In genomic region chr1:205144751-205145150, GRCh38 we compare ENCODE assay signal across 11 cellular contexts. TPM values are rescaled to one million over a fixed set of nuclear protein-coding genes. Genes with fewer than 3 reads are reported as not detected.
DNase-seq lines count a peak whose midpoint lies in the region; ATAC-seq and TF ChIP-seq lines count a peak whose summit lies in the region.
"Had no signal": no experiment of that assay in that cellular context is flagged by ENCODE, and none has a peak within 500 bp of the region (broad histone marks: within the 10 kb centered on the region; RNA-seq: fewer than 3 reads in every experiment).

No MANE protein-coding gene starts in this region.

- H3K27me3 Mint-ChIP-seq in WTC11 (ENCODE audit: low read depth), result no peaks in the 10 kb centered on the region
- no peaks in the 10 kb centered on the region for H3K27me3 Mint-ChIP-seq in activated naive CD4-positive, alpha-beta T cell treated with anti-CD3 and anti-CD28 coated beads, Interleukin-2, amount 10 ng/mL, durations not matched to agents 7 days and 5 days

- peaks cover 8% of the 10 kb centered on the region for H3K4me1 Mint-ChIP-seq in WTC11
- peaks cover 9% of the 10 kb centered on the region for H3K4me1 Mint-ChIP-seq in stimulated activated effector memory CD8-positive, alpha-beta T cell treated with anti-CD3 and anti-CD28 coated beads, Interleukin-12 subunit alpha, Interleukin-12 subunit beta, amount 100 ng/mL, for 72 hours
- H3K4me1 Mint-ChIP-seq in activated naive CD4-positive, alpha-beta T cell treated with anti-CD3 and anti-CD28 coated beads, Interleukin-2, amount 10 ng/mL, durations not matched to agents 7 days and 5 days, result peaks cover 6% of the 10 kb centered on the region

- POLR2A ChIA-PET in WTC11 (lab: Charles Lee), result no interaction called here

- H3K27ac Mint-ChIP-seq in WTC11, result peak overlapping the region; percentile 33; the same call in 1 of the 2 replicates
- peak overlapping the region; percentile 52 for H3K27ac Mint-ChIP-seq in stimulated activated effector memory CD8-positive, alpha-beta T cell treated with anti-CD3 and anti-CD28 coated beads, Interleukin-12 subunit alpha, Interleukin-12 subunit beta, amount 100 ng/mL, for 72 hours
- no peak overlapping the region for H3K27ac Mint-ChIP-seq in activated naive CD4-positive, alpha-beta T cell treated with anti-CD3 and anti-CD28 coated beads, Interleukin-2, amount 10 ng/mL, durations not matched to agents 7 days and 5 days

- no peak overlapping the region for H3K4me3 Mint-ChIP-seq in WTC11
- H3K4me3 Mint-ChIP-seq in stimulated activated effector memory CD8-positive, alpha-beta T cell treated with anti-CD3 and anti-CD28 coated beads, Interleukin-12 subunit alpha, Interleukin-12 subunit beta, amount 100 ng/mL, for 72 hours, result no peak overlapping the region
- H3K4me3 Mint-ChIP-seq in activated naive CD4-positive, alpha-beta T cell treated with anti-CD3 and anti-CD28 coated beads, Interleukin-2, amount 10 ng/mL, durations not matched to agents 7 days and 5 days, result no peak overlapping the region

- peak; percentile 61 for DNase-seq in HCEC 1CT
- DNase-seq in WTC11 (ENCODE audit: low spot score), result no peak
- DNase-seq in fibroblast of villous mesenchyme (ENCODE audit: low read depth), result peak; percentile 54
- no peak for DNase-seq in stimulated activated effector memory CD8-positive, alpha-beta T cell treated with anti-CD3 and anti-CD28 coated beads, Interleukin-12 subunit alpha, Interleukin-12 subunit beta, amount 100 ng/mL, for 72 hours (ENCODE audit: low spot score in 2 of 2)
- no peak for DNase-seq in activated naive CD4-positive, alpha-beta T cell treated with anti-CD3 and anti-CD28 coated beads, Interleukin-2, amount 10 ng/mL, durations not matched to agents 7 days and 5 days
- DNase-seq in NCI-H82 treated with DMSO at 0.1 percent for 48 hours (lab: John Stamatoyannopoulos, UW; ENCODE audit: unreplicated experiment), result no peak
- DNase-seq in DMS 273 treated with DMSO at 0.1 percent for 48 hours (lab: John Stamatoyannopoulos, UW), result no peak
- no peak for DNase-seq in NCI-H2081 treated with DMSO at 0.1 percent for 48 hours (lab: John Stamatoyannopoulos, UW)
- DNase-seq: GDM1, H7, islet precursor cell had no signal

- ATAC-seq in WTC11, result no peak
- ATAC-seq in stimulated activated effector memory CD8-positive, alpha-beta T cell treated with anti-CD3 and anti-CD28 coated beads, Interleukin-12 subunit alpha, Interleukin-12 subunit beta, amount 100 ng/mL, for 72 hours, result no peak

- CTCF ChIA-PET in WTC11 (lab: Charles Lee), result interaction anchor here (1.3 to 4.2 kb wide), 2 partner anchors 83 to 85 kb away, joined by 5 to 17 read pairs; no protein-coding TSS in a partner anchor
- CTCF ChIA-PET in activated naive CD4-positive, alpha-beta T cell treated with anti-CD3 and anti-CD28 coated beads, Interleukin-2, amount 10 ng/mL, durations not matched to agents 7 days and 5 days (lab: Charles Lee), result interaction anchor here (1.2 to 2.7 kb wide), 2 partner anchors 14 to 83 kb away, joined by 3 to 8 read pairs; no protein-coding TSS in a partner anchor

- H3K4me3 ChIP-seq in fibroblast of villous mesenchyme (ENCODE audit: low read depth, low read length), result no peak overlapping the region

- peaks cover 5% of the 10 kb centered on the region for H3K9me3 Mint-ChIP-seq in WTC11
- H3K9me3 Mint-ChIP-seq in stimulated activated effector memory CD8-positive, alpha-beta T cell treated with anti-CD3 and anti-CD28 coated beads, Interleukin-12 subunit alpha, Interleukin-12 subunit beta, amount 100 ng/mL, for 72 hours, result no peaks in the 10 kb centered on the region
- H3K9me3 Mint-ChIP-seq in activated naive CD4-positive, alpha-beta T cell treated with anti-CD3 and anti-CD28 coated beads, Interleukin-2, amount 10 ng/mL, durations not matched to agents 7 days and 5 days, result no peaks in the 10 kb centered on the region

- peaks cover 14% of the 10 kb centered on the region for H3K36me3 Mint-ChIP-seq in WTC11
- H3K36me3 Mint-ChIP-seq in stimulated activated effector memory CD8-positive, alpha-beta T cell treated with anti-CD3 and anti-CD28 coated beads, Interleukin-12 subunit alpha, Interleukin-12 subunit beta, amount 100 ng/mL, for 72 hours, result peaks cover 45% of the 10 kb centered on the region
- peaks cover 15% of the 10 kb centered on the region for H3K36me3 Mint-ChIP-seq in activated naive CD4-positive, alpha-beta T cell treated with anti-CD3 and anti-CD28 coated beads, Interleukin-2, amount 10 ng/mL, durations not matched to agents 7 days and 5 days

- TF ChIP-seq CTCF in WTC11 (IDR thresholded peaks at IDR 0.05) (no peak), fibroblast of villous mesenchyme (IDR thresholded peaks at IDR 0.05; ENCODE audit: insufficient read depth, low read depth, low read length) (no peak)

TF ChIP-seq in WTC11, 78 proteins besides CTCF, POLR2A, EP300 and RAD21:
- TF ChIP-seq, protein P1, sequence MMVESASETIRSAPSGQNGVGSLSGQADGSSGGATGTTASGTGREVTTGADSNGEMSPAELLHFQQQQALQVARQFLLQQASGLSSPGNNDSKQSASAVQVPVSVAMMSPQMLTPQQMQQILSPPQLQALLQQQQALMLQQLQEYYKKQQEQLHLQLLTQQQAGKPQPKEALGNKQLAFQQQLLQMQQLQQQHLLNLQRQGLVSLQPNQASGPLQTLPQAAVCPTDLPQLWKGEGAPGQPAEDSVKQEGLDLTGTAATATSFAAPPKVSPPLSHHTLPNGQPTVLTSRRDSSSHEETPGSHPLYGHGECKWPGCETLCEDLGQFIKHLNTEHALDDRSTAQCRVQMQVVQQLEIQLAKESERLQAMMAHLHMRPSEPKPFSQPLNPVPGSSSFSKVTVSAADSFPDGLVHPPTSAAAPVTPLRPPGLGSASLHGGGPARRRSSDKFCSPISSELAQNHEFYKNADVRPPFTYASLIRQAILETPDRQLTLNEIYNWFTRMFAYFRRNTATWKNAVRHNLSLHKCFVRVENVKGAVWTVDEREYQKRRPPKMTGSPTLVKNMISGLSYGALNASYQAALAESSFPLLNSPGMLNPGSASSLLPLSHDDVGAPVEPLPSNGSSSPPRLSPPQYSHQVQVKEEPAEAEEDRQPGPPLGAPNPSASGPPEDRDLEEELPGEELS (CRISPR knock-in tag; IDR thresholded peaks at IDR 0.05), result no peak
- TF ChIP-seq ELF4 (CRISPR knock-in tag; IDR thresholded peaks at IDR 0.05; ENCODE audit: low read depth), result no peak
- TF ChIP-seq, protein P2, sequence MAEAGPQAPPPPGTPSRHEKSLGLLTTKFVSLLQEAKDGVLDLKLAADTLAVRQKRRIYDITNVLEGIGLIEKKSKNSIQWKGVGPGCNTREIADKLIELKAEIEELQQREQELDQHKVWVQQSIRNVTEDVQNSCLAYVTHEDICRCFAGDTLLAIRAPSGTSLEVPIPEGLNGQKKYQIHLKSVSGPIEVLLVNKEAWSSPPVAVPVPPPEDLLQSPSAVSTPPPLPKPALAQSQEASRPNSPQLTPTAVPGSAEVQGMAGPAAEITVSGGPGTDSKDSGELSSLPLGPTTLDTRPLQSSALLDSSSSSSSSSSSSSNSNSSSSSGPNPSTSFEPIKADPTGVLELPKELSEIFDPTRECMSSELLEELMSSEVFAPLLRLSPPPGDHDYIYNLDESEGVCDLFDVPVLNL (CRISPR knock-in tag; IDR thresholded peaks at IDR 0.05; ENCODE audit: borderline replicate concordance, low read depth), result no peak

RNA-seq across cellular contexts. Expression of gene RBBP5, which starts 23.0 kb away (rescaled TPM):
- total RNA-seq in WTC11 (2021) (18.5 to 23.8 TPM (median 20.1 TPM) in 3 replicates), fibroblast of villous mesenchyme (14.2 and 22.5 TPM in 2 replicates)

Comparison
In these comparisons a context has a peak if more than half of its experiments do, and no peak if none do; other contexts are left out.
1. DNase-seq: peak in HCEC 1CT (single experiment) and fibroblast of villous mesenchyme (single experiment); none in WTC11 (single experiment), stimulated activated effector memory CD8-positive, alpha-beta T cell treated with anti-CD3 and anti-CD28 coated beads, Interleukin-12 subunit alpha, Interleukin-12 subunit beta, amount 100 ng/mL, for 72 hours (0 of 2), activated naive CD4-positive, alpha-beta T cell treated with anti-CD3 and anti-CD28 coated beads, Interleukin-2, amount 10 ng/mL, durations not matched to agents 7 days and 5 days (single experiment), NCI-H82 treated with DMSO at 0.1 percent for 48 hours (single experiment), DMS 273 treated with DMSO at 0.1 percent for 48 hours (single experiment) and NCI-H2081 treated with DMSO at 0.1 percent for 48 hours (single experiment).